Comparison of ENCODE assay signal across 25 cellular contexts in genomic region chr5:114657342-114658130, GRCh38.
"Had no signal": no experiment of that assay in that cellular context is flagged by ENCODE, and none has a peak within 500 bp of the region (broad histone marks: within the 10 kb centered on the region; RNA-seq: fewer than 3 reads in every experiment).

No MANE protein-coding gene starts in this region.

- H3K4me1 ChIP-seq: prostate gland had no signal

- H3K4me3 Mint-ChIP-seq: activated CD4-positive, alpha-beta memory T cell treated with anti-CD3 and anti-CD28 coated beads for 36 hours; activated naive CD4-positive, alpha-beta T cell treated with anti-CD3 and anti-CD28 coated beads, Interleukin-2, amount 50 U/mL, for 24 hours; activated T-cell treated with anti-CD3 and anti-CD28 coated beads, Interleukin-2, amount 50 U/mL, for 72 hours; dendritic cell treated with granulocyte-macrophage colony-stimulating factor and Interleukin-4, amounts not matched to agents 40 ng/mL and 50 ng/mL, for 4 days; natural killer cell; T-helper 1 cell treated with Interleukin-12 subunit alpha and Interleukin-12 subunit beta and Interleukin-4 antibody, amounts not matched to agents 30 μg/mL and 1 μg/mL, for 36 hours had no signal

- H3K9me3 ChIP-seq: prostate gland had no signal

- DNase-seq: activated CD4-positive, alpha-beta memory T cell treated with anti-CD3 and anti-CD28 coated beads for 36 hours; activated CD4-positive, alpha-beta T cell treated with anti-CD3 and anti-CD28 coated beads for 4 hours; activated CD4-positive, CD25-positive, alpha-beta regulatory T cell; activated effector memory CD4-positive, alpha-beta T cell treated with anti-CD3 and anti-CD28 coated beads, Interleukin-2, amount 50 U/mL, for 16 hours; activated T-cell treated with anti-CD3 and anti-CD28 coated beads, Interleukin-2, amount 50 U/mL, for 72 hours; aorta; caudate nucleus; effector CD8-positive, alpha-beta T cell; erythroblast; foreskin melanocyte; glutamatergic neuron; hippocampal formation; left cardiac atrium; midbrain; natural killer cell; stimulated activated CD4-positive, alpha-beta T cell treated with anti-CD3 and anti-CD28 coated beads, Interleukin-12 subunit alpha, Interleukin-12 subunit beta, amount 100 ng/mL, for 4 hours; stimulated activated CD4-positive, alpha-beta T cell treated with anti-CD3 and anti-CD28 coated beads, Interleukin-4, amount 100 ng/mL, for 4 hours; stimulated activated naive CD8-positive, alpha-beta T cell treated with anti-CD3 and anti-CD28 coated beads, Interleukin-15, Interleukin-2, amounts not matched to agents 100 U/mL and 50 U/mL, for 24 hours; T1000 had no signal

- FAIRE-seq: islet of Langerhans had no signal

- H3K36me3 ChIP-seq: brain microvascular endothelial cell, prostate gland had no signal

- H3K27ac Mint-ChIP-seq: activated CD4-positive, alpha-beta memory T cell treated with anti-CD3 and anti-CD28 coated beads for 36 hours; activated naive CD4-positive, alpha-beta T cell treated with anti-CD3 and anti-CD28 coated beads, Interleukin-2, amount 50 U/mL, for 24 hours; activated T-cell treated with anti-CD3 and anti-CD28 coated beads, Interleukin-2, amount 50 U/mL, for 72 hours; dendritic cell treated with granulocyte-macrophage colony-stimulating factor and Interleukin-4, amounts not matched to agents 40 ng/mL and 50 ng/mL, for 4 days; natural killer cell; T-helper 1 cell treated with Interleukin-12 subunit alpha and Interleukin-12 subunit beta and Interleukin-4 antibody, amounts not matched to agents 30 μg/mL and 1 μg/mL, for 36 hours had no signal

- H3K27me3 ChIP-seq: brain microvascular endothelial cell had no signal

- H3K27ac ChIP-seq: brain microvascular endothelial cell, prostate gland had no signal

- H3K27me3 Mint-ChIP-seq: activated CD4-positive, alpha-beta memory T cell treated with anti-CD3 and anti-CD28 coated beads for 36 hours; activated naive CD4-positive, alpha-beta T cell treated with anti-CD3 and anti-CD28 coated beads, Interleukin-2, amount 50 U/mL, for 24 hours; dendritic cell treated with granulocyte-macrophage colony-stimulating factor and Interleukin-4, amounts not matched to agents 40 ng/mL and 50 ng/mL, for 4 days had no signal

- H3K9me3 Mint-ChIP-seq: activated naive CD4-positive, alpha-beta T cell treated with anti-CD3 and anti-CD28 coated beads, Interleukin-2, amount 50 U/mL, for 24 hours had no signal

- H3K4me1 Mint-ChIP-seq: activated naive CD4-positive, alpha-beta T cell treated with anti-CD3 and anti-CD28 coated beads, Interleukin-2, amount 50 U/mL, for 24 hours; natural killer cell had no signal

- H3K36me3 Mint-ChIP-seq: activated CD4-positive, alpha-beta memory T cell treated with anti-CD3 and anti-CD28 coated beads for 36 hours; activated naive CD4-positive, alpha-beta T cell treated with anti-CD3 and anti-CD28 coated beads, Interleukin-2, amount 50 U/mL, for 24 hours; natural killer cell had no signal

- H3K4me3 ChIP-seq: prostate gland had no signal

- ATAC-seq: activated T-cell treated with anti-CD3 and anti-CD28 coated beads, Interleukin-2, amount 50 U/mL, for 72 hours; natural killer cell; stimulated activated naive CD8-positive, alpha-beta T cell treated with anti-CD3 and anti-CD28 coated beads, Interleukin-15, Interleukin-2, amounts not matched to agents 100 U/mL and 50 U/mL, for 24 hours had no signal
